In genomic region chr15:50148362-50148963, GRCh38 we compare ENCODE assay signal across 7 cellular contexts. TPM values are rescaled to one million over a fixed set of nuclear protein-coding genes. Genes with fewer than 3 reads are reported as not detected.
DNase-seq lines count a peak whose midpoint lies in the region; ATAC-seq and TF ChIP-seq lines count a peak whose summit lies in the region.

No MANE protein-coding gene starts in this region.

- DNase-seq in H4 (ENCODE audit: low spot score): peak; percentile 76
- DNase-seq in OCI-LY7 (ENCODE audit: low spot score): peak; percentile 17
- DNase-seq in epithelial cell of proximal tubule (ENCODE audit: low read depth): no peak
- DNase-seq in sciatic nerve (ENCODE audit: low spot score): no peak
- DNase-seq in stimulated activated naive B cell treated with anti-CD40 and anti-IgM and Interleukin-4, amounts not matched to agents 10 μg/mL and 1 μg/mL and 100 μg/mL, for 72 hours: no peak
- no peak for DNase-seq in activated naive CD4-positive, alpha-beta T cell (lab: John Stamatoyannopoulos, UW)
- no peak for DNase-seq in HK-2 (ENCODE audit: unreplicated experiment)

- H3K4me2 ChIP-seq in OCI-LY7 (ENCODE audit: low read length): no peak overlapping the region

- H3K27ac ChIP-seq in OCI-LY7 (ENCODE audit: low read depth, low read length, poor library complexity, severe bottlenecking): no peak overlapping the region

- H2AFZ ChIP-seq in OCI-LY7 (ENCODE audit: low read length): no peak overlapping the region

- peaks cover 2 to 12% of the 10 kb centered on the region in 2 donors for H3K36me3 Mint-ChIP-seq in stimulated activated naive B cell treated with anti-CD40 and anti-IgM and Interleukin-4, amounts not matched to agents 10 μg/mL and 1 μg/mL and 100 μg/mL, for 72 hours

- H3K4me1 ChIP-seq in OCI-LY7 (ENCODE audit: insufficient read depth, low read length, poor library complexity, severe bottlenecking): no peaks in the 10 kb centered on the region

- intact Hi-C loops in OCI-LY7 (cut with micrococcal nuclease; ENCODE audit: unreplicated experiment) (loop anchor here (10.0 kb wide), 1 partner anchor 1284 kb away; no protein-coding TSS in a partner anchor), sciatic nerve (cut with DNase I) (no loop called here)

- CTCF ChIA-PET in OCI-LY7 (lab: Charles Lee; ENCODE audit: unreplicated experiment): no interaction called here

- H3K4me3 ChIP-seq in OCI-LY7 (ENCODE audit: low read depth, low read length, poor library complexity, severe bottlenecking) (no peak overlapping the region), epithelial cell of proximal tubule (ENCODE audit: low read depth, low read length) (no peak overlapping the region)

- H3K9me3 Mint-ChIP-seq in stimulated activated naive B cell treated with anti-CD40 and anti-IgM and Interleukin-4, amounts not matched to agents 10 μg/mL and 1 μg/mL and 100 μg/mL, for 72 hours: peaks cover 5 to 12% of the 10 kb centered on the region in 2 donors

- TF ChIP-seq CTCF in OCI-LY7 (conservative IDR thresholded peaks at IDR 0.05; ENCODE audit: low read length): peak; percentile 46
- TF ChIP-seq CTCF in epithelial cell of proximal tubule (conservative IDR thresholded peaks at IDR 0.05; ENCODE audit: low read depth, low read length): peak; percentile 89

- no TSS peak for BruUV-seq in OCI-LY7 (replicated peaks; lab: Mats Ljungman, UMichigan)

- H3K36me3 ChIP-seq in OCI-LY7 (ENCODE audit: insufficient read depth, low read length): no peaks in the 10 kb centered on the region

- no peak overlapping the region for H3K4me3 Mint-ChIP-seq in stimulated activated naive B cell treated with anti-CD40 and anti-IgM and Interleukin-4, amounts not matched to agents 10 μg/mL and 1 μg/mL and 100 μg/mL, for 72 hours

- peaks cover 12 to 16% of the 10 kb centered on the region in 2 donors for H3K4me1 Mint-ChIP-seq in stimulated activated naive B cell treated with anti-CD40 and anti-IgM and Interleukin-4, amounts not matched to agents 10 μg/mL and 1 μg/mL and 100 μg/mL, for 72 hours

- no peak overlapping the region for H3K27ac Mint-ChIP-seq in stimulated activated naive B cell treated with anti-CD40 and anti-IgM and Interleukin-4, amounts not matched to agents 10 μg/mL and 1 μg/mL and 100 μg/mL, for 72 hours

- no peaks in the 10 kb centered on the region for H3K27me3 Mint-ChIP-seq in stimulated activated naive B cell treated with anti-CD40 and anti-IgM and Interleukin-4, amounts not matched to agents 10 μg/mL and 1 μg/mL and 100 μg/mL, for 72 hours

- POLR2A ChIA-PET in OCI-LY7 (lab: Charles Lee): interaction anchor here (0.6 kb wide), 2 partner anchors 42 to 44 kb away, joined by 3 to 6 read pairs; no protein-coding TSS in a partner anchor

- no peaks in the 10 kb centered on the region for H3K9me2 ChIP-seq in OCI-LY7 (ENCODE audit: insufficient read depth, low read length)

- H4K20me1 ChIP-seq in OCI-LY7 (ENCODE audit: insufficient read depth, low read length): no peaks in the 10 kb centered on the region

- H3K9me3 ChIP-seq in OCI-LY7 (ENCODE audit: low read length): no peaks in the 10 kb centered on the region

- H3K79me2 ChIP-seq in OCI-LY7 (ENCODE audit: insufficient read depth, low read depth, low read length): no peaks in the 10 kb centered on the region

- peak; percentile 38 for ATAC-seq in sciatic nerve
- no peak for ATAC-seq in stimulated activated naive B cell treated with anti-CD40 and anti-IgM and Interleukin-4, amounts not matched to agents 10 μg/mL and 1 μg/mL and 100 μg/mL, for 72 hours (replicated peaks)

RNA-seq across cellular contexts. Expression of gene ATP8B4, which starts 29.4 kb away (rescaled TPM):
- 0.04 and 0.41 TPM in 2 replicates for total RNA-seq in H4 (2014; rRNA removed; shearing (Covaris generic))
- total RNA-seq in OCI-LY7 (2014; rRNA removed; shearing (Covaris generic)): not detected in 2 replicates
- total RNA-seq in OCI-LY7 (2022) (not detected in 2 replicates), epithelial cell of proximal tubule (not detected in 2 replicates), sciatic nerve (16.5 TPM)

RNA-seq across cellular contexts. Expression of gene SLC27A2, which starts 33.5 kb away (rescaled TPM):
- total RNA-seq in H4 (2014; rRNA removed; shearing (Covaris generic)): not detected in 2 replicates
- not detected in 2 replicates for total RNA-seq in OCI-LY7 (2014; rRNA removed; shearing (Covaris generic))
- total RNA-seq in OCI-LY7 (2022) (not detected in 2 replicates), epithelial cell of proximal tubule (6.0 and 6.2 TPM in 2 replicates), sciatic nerve (0.36 TPM)

Comparison
In these comparisons a context has a peak if more than half of its experiments do, and no peak if none do; other contexts are left out.
1. DNase-seq: peak in H4 (single experiment) and OCI-LY7 (single experiment); none in epithelial cell of proximal tubule (single experiment), sciatic nerve (single experiment), stimulated activated naive B cell treated with anti-CD40 and anti-IgM and Interleukin-4, amounts not matched to agents 10 μg/mL and 1 μg/mL and 100 μg/mL, for 72 hours (single experiment), activated naive CD4-positive, alpha-beta T cell (0 of 4) and HK-2 (single experiment).
2. RNA of gene ATP8B4, which starts 29.4 kb away (total RNA-seq): 16.5 TPM in sciatic nerve (single experiment); 0.04 to 0.41 TPM in H4, not detected in OCI-LY7 and not detected in epithelial cell of proximal tubule; every median in the first group is over 10 times any median in the second.